In genomic region chr2:240810621-240811020, GRCh38 we compare ENCODE assay signal across 18 cellular contexts. TPM values are rescaled to one million over a fixed set of nuclear protein-coding genes. Genes with fewer than 3 reads are reported as not detected.
DNase-seq lines count a peak whose midpoint lies in the region; ATAC-seq and TF ChIP-seq lines count a peak whose summit lies in the region.
"Had no signal": no experiment of that assay in that cellular context is flagged by ENCODE, and none has a peak within 500 bp of the region (broad histone marks: within the 10 kb centered on the region; RNA-seq: fewer than 3 reads in every experiment).

No MANE protein-coding gene starts in this region.

- TF ChIP-seq POLR2A in sigmoid colon (IDR thresholded peaks at IDR 0.05), result no peak

- H3K27ac Mint-ChIP-seq in activated CD8-positive, alpha-beta memory T cell treated with anti-CD3 and anti-CD28 coated beads, Interleukin-2, amount 10 ng/mL, durations not matched to agents 7 days and 5 days, result no peak overlapping the region
- H3K27ac Mint-ChIP-seq in natural killer cell treated with Interleukin-12 subunit alpha and Interleukin-12 subunit beta and Interleukin-15 and Interleukin-18, amount 100 ng/mL, for 72 hours, result no peak overlapping the region
- H3K27ac Mint-ChIP-seq: CD4-positive, alpha-beta T cell had no signal

- H3K9me3 Mint-ChIP-seq in activated CD8-positive, alpha-beta memory T cell treated with anti-CD3 and anti-CD28 coated beads, Interleukin-2, amount 10 ng/mL, durations not matched to agents 7 days and 5 days (ENCODE audit: low read depth), result peaks cover 9% of the 10 kb centered on the region
- H3K9me3 Mint-ChIP-seq in natural killer cell treated with Interleukin-12 subunit alpha and Interleukin-12 subunit beta and Interleukin-15 and Interleukin-18, amount 100 ng/mL, for 72 hours, result no peaks in the 10 kb centered on the region
- H3K9me3 Mint-ChIP-seq: CD4-positive, alpha-beta T cell had no signal

- peaks cover 15% of the 10 kb centered on the region for H3K27me3 Mint-ChIP-seq in activated CD8-positive, alpha-beta memory T cell treated with anti-CD3 and anti-CD28 coated beads, Interleukin-2, amount 10 ng/mL, durations not matched to agents 7 days and 5 days
- H3K27me3 Mint-ChIP-seq in natural killer cell treated with Interleukin-12 subunit alpha and Interleukin-12 subunit beta and Interleukin-15 and Interleukin-18, amount 100 ng/mL, for 72 hours, result peaks cover 8 to 16% of the 10 kb centered on the region in 2 donors

- no peaks in the 10 kb centered on the region for H3K36me3 Mint-ChIP-seq in activated CD8-positive, alpha-beta memory T cell treated with anti-CD3 and anti-CD28 coated beads, Interleukin-2, amount 10 ng/mL, durations not matched to agents 7 days and 5 days
- peaks cover 4% of the 10 kb centered on the region for H3K36me3 Mint-ChIP-seq in natural killer cell treated with Interleukin-12 subunit alpha and Interleukin-12 subunit beta and Interleukin-15 and Interleukin-18, amount 100 ng/mL, for 72 hours

- no peaks in the 10 kb centered on the region for H3K4me1 Mint-ChIP-seq in activated CD8-positive, alpha-beta memory T cell treated with anti-CD3 and anti-CD28 coated beads, Interleukin-2, amount 10 ng/mL, durations not matched to agents 7 days and 5 days
- peaks cover 4 to 6% of the 10 kb centered on the region in 2 donors for H3K4me1 Mint-ChIP-seq in natural killer cell treated with Interleukin-12 subunit alpha and Interleukin-12 subunit beta and Interleukin-15 and Interleukin-18, amount 100 ng/mL, for 72 hours (ENCODE audit: low read depth in 2 of 2)

- DNase-seq in activated CD8-positive, alpha-beta memory T cell treated with anti-CD3 and anti-CD28 coated beads, Interleukin-2, amount 10 ng/mL, durations not matched to agents 7 days and 5 days, result peak; percentile 35
- DNase-seq in activated CD8-positive, alpha-beta memory T cell treated with anti-CD3 and anti-CD28 coated beads, Interleukin-2, amount 50 U/mL, for 4 hours, result no peak
- peak; percentile 5 for DNase-seq in 8988T
- DNase-seq in islet precursor cell, result peak; percentile 44
- DNase-seq in sigmoid colon, result peak; percentile 30
- DNase-seq in ureter (ENCODE audit: low spot score), result no peak
- DNase-seq in natural killer cell treated with Interleukin-12 subunit alpha and Interleukin-12 subunit beta and Interleukin-15 and Interleukin-18, amount 100 ng/mL, for 72 hours (ENCODE audit: low spot score), result no peak
- DNase-seq in OCI-M1 (lab: John Stamatoyannopoulos, UW), result no peak
- DNase-seq: BE2C, DMS53, NCI-H1105, NCI-H1694 treated with DMSO at 0.1 percent for 48 hours, NCI-H226 had no signal

- no peak for TF ChIP-seq CTCF in sigmoid colon (IDR thresholded peaks at IDR 0.05)

- TF ChIP-seq EP300 in sigmoid colon (IDR thresholded peaks at IDR 0.05), result no peak

- no peaks in the 10 kb centered on the region for H3K36me3 ChIP-seq in sigmoid colon

- WGBS in sigmoid colon, 2 donors, result 92 to 94% methylated on average over 16 of the region's 16 CpGs

- CTCF ChIA-PET in activated CD8-positive, alpha-beta memory T cell treated with anti-CD3 and anti-CD28 coated beads, Interleukin-2, amount 10 ng/mL, durations not matched to agents 7 days and 5 days (lab: Charles Lee), result interaction anchor here (1.5 kb wide), 1 partner anchor 41 kb away, joined by 3 read pairs; no protein-coding TSS in a partner anchor

- H3K4me3 Mint-ChIP-seq in activated CD8-positive, alpha-beta memory T cell treated with anti-CD3 and anti-CD28 coated beads, Interleukin-2, amount 10 ng/mL, durations not matched to agents 7 days and 5 days, result no peak overlapping the region
- H3K4me3 Mint-ChIP-seq in natural killer cell treated with Interleukin-12 subunit alpha and Interleukin-12 subunit beta and Interleukin-15 and Interleukin-18, amount 100 ng/mL, for 72 hours, result no peak overlapping the region
- H3K4me3 Mint-ChIP-seq: CD4-positive, alpha-beta T cell had no signal

- no peak overlapping the region for H3K27ac ChIP-seq in sigmoid colon
- H3K27ac ChIP-seq: 22Rv1, HL-60 had no signal

- intact Hi-C loops in sigmoid colon (cut with DNase I), result no loop called here

- no peaks in the 10 kb centered on the region for H3K4me1 ChIP-seq in sigmoid colon
- H3K4me1 ChIP-seq: BE2C had no signal

- peaks cover 0 to 3% (median 0%) of the 10 kb centered on the region in 3 donors for H3K27me3 ChIP-seq in sigmoid colon
- H3K27me3 ChIP-seq: BE2C had no signal

- peaks cover 0 to 5% (median 2%) of the 10 kb centered on the region in 4 donors for H3K9me3 ChIP-seq in sigmoid colon
- H3K9me3 ChIP-seq: BE2C had no signal

- H3K4me3 ChIP-seq in sigmoid colon, result no peak overlapping the region

- no peak for ATAC-seq in activated CD8-positive, alpha-beta memory T cell treated with anti-CD3 and anti-CD28 coated beads, Interleukin-2, amount 10 ng/mL, durations not matched to agents 7 days and 5 days
- no peak for ATAC-seq in natural killer cell treated with Interleukin-12 subunit alpha and Interleukin-12 subunit beta and Interleukin-15 and Interleukin-18, amount 100 ng/mL, for 72 hours

RNA-seq across cellular contexts. Expression of gene KIF1A, which starts 9.4 kb away (rescaled TPM):
- 1 to 10 TPM in 1 of 2 experiments, under 1 TPM in 1; 0.76 to 4.6 TPM for total RNA-seq in activated CD8-positive, alpha-beta memory T cell treated with anti-CD3 and anti-CD28 coated beads, Interleukin-2, amount 10 ng/mL, durations not matched to agents 7 days and 5 days
- total RNA-seq in sigmoid colon (1 to 10 TPM; 1.3 to 9.7 (median 7.6) TPM), ureter (1.2 TPM)
- polyA plus RNA-seq in sigmoid colon, result 1 to 10 TPM in 1 of 3 donors, under 1 TPM in 2; under 0.01 to 4.4 (median under 0.01) TPM
- total RNA-seq in natural killer cell treated with Interleukin-12 subunit alpha and Interleukin-12 subunit beta and Interleukin-15 and Interleukin-18, amount 100 ng/mL, for 72 hours, result under 1 TPM in 1 of 2 donors, not detected in 1; 0.45 TPM
- total RNA-seq: CD4-positive, alpha-beta T cell; OCI-LY7 had no signal

RNA-seq across cellular contexts. Expression of gene AGXT, which starts 58.0 kb away (rescaled TPM):
- total RNA-seq in activated CD8-positive, alpha-beta memory T cell treated with anti-CD3 and anti-CD28 coated beads, Interleukin-2, amount 10 ng/mL, durations not matched to agents 7 days and 5 days, result not detected
- total RNA-seq in sigmoid colon (not detected), ureter (0.31 TPM)
- 1 to 10 TPM in 2 of 3 donors, under 1 TPM in 1; 0.60 to 2.4 (median 1.6) TPM for polyA plus RNA-seq in sigmoid colon
- not detected for total RNA-seq in natural killer cell treated with Interleukin-12 subunit alpha and Interleukin-12 subunit beta and Interleukin-15 and Interleukin-18, amount 100 ng/mL, for 72 hours
- total RNA-seq: CD4-positive, alpha-beta T cell; LHCN-M2; OCI-LY7 had no signal

Comparison
In these comparisons a context has a peak if more than half of its experiments do, and no peak if none do; other contexts are left out.
1. DNase-seq: peak in activated CD8-positive, alpha-beta memory T cell treated with anti-CD3 and anti-CD28 coated beads, Interleukin-2, amount 10 ng/mL, durations not matched to agents 7 days and 5 days (single experiment), 8988T (single experiment), islet precursor cell (single experiment) and sigmoid colon (single experiment); none in activated CD8-positive, alpha-beta memory T cell treated with anti-CD3 and anti-CD28 coated beads, Interleukin-2, amount 50 U/mL, for 4 hours (single experiment), ureter (single experiment), natural killer cell treated with Interleukin-12 subunit alpha and Interleukin-12 subunit beta and Interleukin-15 and Interleukin-18, amount 100 ng/mL, for 72 hours (single experiment) and OCI-M1 (single experiment).